ENCODE assay signal across 8 cellular contexts in genomic region chr15:67543348-67543718, GRCh38. TPM values are rescaled to one million over a fixed set of nuclear protein-coding genes. Genes with fewer than 3 reads are reported as not detected.
DNase-seq lines count a peak whose midpoint lies in the region; ATAC-seq and TF ChIP-seq lines count a peak whose summit lies in the region.

No MANE protein-coding gene starts in this region.

- H3K4me3 ChIP-seq in HL-60 (replicated peaks; ENCODE audit: insufficient read depth, low read length) (peak overlapping the region; percentile 72), body of pancreas (peak overlapping the region; percentile 42 to 52), subcutaneous abdominal adipose tissue (ENCODE audit: low read depth in 1 of 5, low read length in 5 of 5) (peak overlapping the region; percentile 87 to 99 (median 95))

- no peak for TF ChIP-seq CTCF in 22Rv1 (IDR thresholded peaks at IDR 0.05)
- TF ChIP-seq CTCF in HL-60 (IDR thresholded peaks at IDR 0.05; ENCODE audit: insufficient read depth, low read length): no peak
- no peak for TF ChIP-seq CTCF in body of pancreas (IDR thresholded peaks at IDR 0.05)

- H3K4me1 ChIP-seq in body of pancreas (peaks cover 27% of the 10 kb centered on the region), subcutaneous abdominal adipose tissue (ENCODE audit: control insufficient read depth in 5 of 5, insufficient read depth in 5 of 5, low read length in 5 of 5) (peaks cover 0 to 25% (median 22%) of the 10 kb centered on the region in 5 donors)

- DNase-seq in HL-60 (ENCODE audit: low read depth in 1 of 2, low spot score in 1 of 2) (no peak), body of pancreas (peak; percentile 23 to 37 (median 28)), kidney tubule cell (ENCODE audit: low spot score) (peak; percentile 47)
- DNase-seq in stimulated activated CD4-positive, alpha-beta T cell treated with anti-CD3 and anti-CD28 coated beads, Interleukin-2, amount 100 ng/mL, for 48 hours: no peak
- no peak for DNase-seq in activated CD4-positive, alpha-beta T cell treated with anti-CD3 and anti-CD28 coated beads, Interleukin-2, amount 50 U/mL, for 1 hour

- intact Hi-C loops in body of pancreas (cut with DNase I): no loop called here

- peak; percentile 31 for ATAC-seq in body of pancreas
- ATAC-seq in HG02970 (IDR thresholded peaks at IDR 0.05; ENCODE audit: low FRiP score, unreplicated experiment): no peak

- H3K27me3 ChIP-seq in HL-60 (ENCODE audit: insufficient read depth, poor library complexity, severe bottlenecking): no peaks in the 10 kb centered on the region
- no peaks in the 10 kb centered on the region for H3K27me3 ChIP-seq in body of pancreas
- H3K27me3 ChIP-seq in subcutaneous abdominal adipose tissue (ENCODE audit: control insufficient read depth in 5 of 5, insufficient read depth in 4 of 5, low read length in 5 of 5): no peaks in the 10 kb centered on the region

- TF ChIP-seq POLR2A in body of pancreas (IDR thresholded peaks at IDR 0.05): no peak

- H3K9me3 ChIP-seq in body of pancreas (no peaks in the 10 kb centered on the region), subcutaneous abdominal adipose tissue (ENCODE audit: control insufficient read depth in 5 of 5, low read length in 5 of 5) (no peaks in the 10 kb centered on the region)

- H3K27ac ChIP-seq in 22Rv1 (peak overlapping the region; percentile 72; the same call in 1 of the 2 replicates), HL-60 (replicated peaks) (peak overlapping the region; percentile 94), body of pancreas (peak overlapping the region in 3 of 4 donors; percentile 74 to 85 (median 82)), subcutaneous abdominal adipose tissue (ENCODE audit: low read depth, low read length) (peak overlapping the region; percentile 79)

- H3K36me3 ChIP-seq in body of pancreas (replicated peaks in 1 of 2; ENCODE audit: insufficient read depth in 1 of 2, low read depth in 2 of 2) (no peaks in the 10 kb centered on the region), subcutaneous abdominal adipose tissue (ENCODE audit: control insufficient read depth in 5 of 5, insufficient read depth in 5 of 5, low read length in 5 of 5) (peaks cover 0 to 12% (median 8%) of the 10 kb centered on the region in 5 donors)

- H3K9ac ChIP-seq in subcutaneous abdominal adipose tissue (ENCODE audit: low read length in 5 of 5): peak overlapping the region; percentile 67 to 98 (median 91)

- 13 to 44% methylated on average over 7 of the region's 7 CpGs for WGBS in body of pancreas, 2 donors

RNA-seq across cellular contexts. Expression of gene MAP2K5, which starts 0.8 kb away (rescaled TPM):
- total RNA-seq in body of pancreas: 10 to 100 TPM in 1 of 2 donors, 1 to 10 TPM in 1; 2.6 to 10.9 TPM

RNA-seq across cellular contexts. Expression of gene C15orf61, which starts 22.4 kb away (rescaled TPM):
- total RNA-seq in body of pancreas: 1 to 10 TPM in 1 of 2 donors, under 1 TPM in 1; 0.78 to 5.6 TPM

Comparison
In these comparisons a context has a peak if more than half of its experiments do, and no peak if none do; other contexts are left out.
1. DNase-seq: peak in body of pancreas (4 of 4) and kidney tubule cell (single experiment); none in HL-60 (0 of 2), stimulated activated CD4-positive, alpha-beta T cell treated with anti-CD3 and anti-CD28 coated beads, Interleukin-2, amount 100 ng/mL, for 48 hours (0 of 2) and activated CD4-positive, alpha-beta T cell treated with anti-CD3 and anti-CD28 coated beads, Interleukin-2, amount 50 U/mL, for 1 hour (single experiment).
2. Peak in every context shown above with its lines, with median percentiles within 50 percentile points of each other: H3K27ac ChIP-seq and H3K4me3 ChIP-seq.